ENCODE assay signal across 28 cellular contexts in genomic region chr2:8178916-8179315, GRCh38.
"Had no signal": no experiment of that assay in that cellular context is flagged by ENCODE, and none has a peak within 500 bp of the region (broad histone marks: within the 10 kb centered on the region; RNA-seq: fewer than 3 reads in every experiment).

No MANE protein-coding gene starts in this region.

- ATAC-seq: natural killer cell; psoas muscle; right cardiac atrium; sciatic nerve; stimulated activated memory B cell treated with anti-CD40 and anti-IgM and Interleukin-4, amounts not matched to agents 10 μg/mL and 1 μg/mL and 100 μg/mL, for 72 hours; stimulated activated naive CD8-positive, alpha-beta T cell treated with anti-CD3 and anti-CD28 coated beads, Interleukin-15, amount 100 ng/mL, for 72 hours; stimulated activated naive CD8-positive, alpha-beta T cell treated with anti-CD3 and anti-CD28 coated beads, Interleukin-15, Interleukin-2, amounts not matched to agents 100 U/mL and 50 U/mL, for 24 hours; upper lobe of right lung had no signal

- DNase-seq: natural killer cell; occipital lobe; ovary; posterior cingulate gyrus; psoas muscle; spleen; stimulated activated CD4-positive, alpha-beta T cell treated with anti-CD3 and anti-CD28 coated beads, Interleukin-12 subunit alpha, Interleukin-12 subunit beta, amount 100 ng/mL, for 4 hours; stimulated activated CD4-positive, alpha-beta T cell treated with anti-CD3 and anti-CD28 coated beads, Interleukin-1b, Interleukin-23, amount 100 ng/mL, for 48 hours; stimulated activated CD4-positive, alpha-beta T cell treated with anti-CD3 and anti-CD28 coated beads, Interleukin-4, amount 100 ng/mL, for 1 hour; stimulated activated CD4-positive, alpha-beta T cell treated with anti-CD3 and anti-CD28 coated beads, Interleukin-4, amount 100 ng/mL, for 4 hours; stimulated activated CD8-positive, alpha-beta memory T cell treated with anti-CD3 and anti-CD28 coated beads, Interleukin-4, amount 100 ng/mL, for 48 hours; stimulated activated naive CD4-positive, alpha-beta T cell; stimulated activated naive CD8-positive, alpha-beta T cell treated with anti-CD3 and anti-CD28 coated beads, Interleukin-15, amount 100 ng/mL, for 72 hours; stimulated activated naive CD8-positive, alpha-beta T cell treated with anti-CD3 and anti-CD28 coated beads, Interleukin-15, Interleukin-2, amounts not matched to agents 100 U/mL and 50 U/mL, for 24 hours; substantia nigra; testis; tibial artery; transverse colon; upper lobe of right lung; uterus had no signal

- H3K4me1 Mint-ChIP-seq: nephron; neural progenitor cell; stimulated activated memory B cell treated with anti-CD40 and anti-IgM and Interleukin-4, amounts not matched to agents 10 μg/mL and 1 μg/mL and 100 μg/mL, for 72 hours; stimulated activated naive CD8-positive, alpha-beta T cell treated with anti-CD3 and anti-CD28 coated beads, Interleukin-15, amount 100 ng/mL, for 72 hours had no signal

- H3K36me3 Mint-ChIP-seq: natural killer cell; stimulated activated memory B cell treated with anti-CD40 and anti-IgM and Interleukin-4, amounts not matched to agents 10 μg/mL and 1 μg/mL and 100 μg/mL, for 72 hours had no signal

- H3K9me3 ChIP-seq: ovary, psoas muscle, suprapubic skin, testis, transverse colon, upper lobe of right lung, uterus had no signal

- H3K9me3 Mint-ChIP-seq: natural killer cell had no signal

- H3K4me3 Mint-ChIP-seq: natural killer cell; nephron; neural progenitor cell; stimulated activated memory B cell treated with anti-CD40 and anti-IgM and Interleukin-4, amounts not matched to agents 10 μg/mL and 1 μg/mL and 100 μg/mL, for 72 hours; stimulated activated naive CD8-positive, alpha-beta T cell treated with anti-CD3 and anti-CD28 coated beads, Interleukin-15, amount 100 ng/mL, for 72 hours; type B pancreatic cell had no signal

- H3K27me3 Mint-ChIP-seq: progenitor cell of endocrine pancreas; stimulated activated naive CD8-positive, alpha-beta T cell treated with anti-CD3 and anti-CD28 coated beads, Interleukin-15, amount 100 ng/mL, for 72 hours; type B pancreatic cell had no signal

- H3K27ac Mint-ChIP-seq: nephron; neural progenitor cell; progenitor cell of endocrine pancreas; stimulated activated memory B cell treated with anti-CD40 and anti-IgM and Interleukin-4, amounts not matched to agents 10 μg/mL and 1 μg/mL and 100 μg/mL, for 72 hours; stimulated activated naive CD8-positive, alpha-beta T cell treated with anti-CD3 and anti-CD28 coated beads, Interleukin-15, amount 100 ng/mL, for 72 hours; type B pancreatic cell had no signal
